ENCODE assay signal across 24 cellular contexts in genomic region chr2:28055325-28055970, GRCh38.
A peak's percentile ranks its signal among the peaks of the same experiment; 100 is the strongest.
DNase-seq lines count a peak whose midpoint lies in the region; ATAC-seq and TF ChIP-seq lines count a peak whose summit lies in the region.
"Had no signal": no experiment of that assay in that cellular context is flagged by ENCODE, and none has a peak within 500 bp of the region (broad histone marks: within the 10 kb centered on the region; RNA-seq: fewer than 3 reads in every experiment).

No MANE protein-coding gene starts in this region.

- intact Hi-C loops in Panc1 (cut with micrococcal nuclease; ENCODE audit: unreplicated experiment) (no loop called here), mammary epithelial cell (cut with micrococcal nuclease) (no loop called here), transverse colon (cut with DNase I; ENCODE audit: low total_unique reads) (no loop called here)

- H3K79me2 ChIP-seq in mammary epithelial cell (ENCODE audit: insufficient read depth, low read length), result no peaks in the 10 kb centered on the region

- POLR2A ChIA-PET in Panc1 (lab: Charles Lee), result no interaction called here

- no peak for TF ChIP-seq CTCF in Panc1 (IDR thresholded peaks at IDR 0.05)
- TF ChIP-seq CTCF in mammary epithelial cell (conservative IDR thresholded peaks at IDR 0.05 in 1 of 2, IDR thresholded peaks at IDR 0.05 in 1 of 2; ENCODE audit: extremely low read depth in 1 of 2, insufficient read depth in 1 of 2, low read depth in 1 of 2, low read length in 2 of 2), result no peak
- TF ChIP-seq CTCF in transverse colon (IDR thresholded peaks at IDR 0.05), result no peak

- H3K4me2 ChIP-seq in mammary epithelial cell (ENCODE audit: insufficient read depth, low read depth, low read length), result no peak overlapping the region

- H3K4me3 Mint-ChIP-seq in activated T-cell treated with anti-CD3 and anti-CD28 coated beads, Interleukin-2, amount 50 U/mL, for 24 hours, result no peak overlapping the region
- peak overlapping the region; percentile 5 for H3K4me3 Mint-ChIP-seq in stimulated activated effector memory CD8-positive, alpha-beta T cell treated with anti-CD3 and anti-CD28 coated beads, Interleukin-12 subunit alpha, Interleukin-12 subunit beta, amount 100 ng/mL, for 72 hours
- H3K4me3 Mint-ChIP-seq: CD8-positive, alpha-beta T cell; immature natural killer cell; memory B cell; nephron had no signal

- no peak overlapping the region for H2AFZ ChIP-seq in mammary epithelial cell (ENCODE audit: low read depth, low read length)

- H3K36me3 ChIP-seq in Panc1 (ENCODE audit: control insufficient read depth, insufficient read depth, low read length) (no peaks in the 10 kb centered on the region), mammary epithelial cell (ENCODE audit: insufficient read depth, low read length) (no peaks in the 10 kb centered on the region), transverse colon (no peaks in the 10 kb centered on the region)
- no peaks in the 10 kb centered on the region for H3K36me3 ChIP-seq in effector memory CD4-positive, alpha-beta T cell (ENCODE audit: control insufficient read depth, insufficient read depth, low read length)
- H3K36me3 ChIP-seq: colonic mucosa, prostate gland had no signal

- CTCF ChIA-PET in Panc1 (lab: Charles Lee), result no interaction called here
- CTCF ChIA-PET in mammary epithelial cell (lab: Charles Lee; ENCODE audit: low non-redundant PET), result no interaction called here

- in situ Hi-C loops in Panc1 (cut with HindIII; ENCODE audit: low pct_unique_long_range_greater_than_20kb, low sequenced_read_pairs), result no loop called here
- in situ Hi-C loops in mammary epithelial cell (cut with MboI; ENCODE audit: low sequenced_read_pairs in 2 of 2), result no loop called here
- in situ Hi-C loops in transverse colon (cut with MboI; ENCODE audit: low pct_ligation_motif_present in 1 of 4, low pct_unique_long_range_greater_than_20kb in 1 of 4, low sequenced_read_pairs in 3 of 4), result no loop called here

- H3K9me3 ChIP-seq in Panc1 (ENCODE audit: control insufficient read depth, insufficient read depth, low read depth, low read length), result no peaks in the 10 kb centered on the region
- no peaks in the 10 kb centered on the region for H3K9me3 ChIP-seq in mammary epithelial cell (replicated peaks; ENCODE audit: insufficient read depth, low read length)
- H3K9me3 ChIP-seq in transverse colon, result peaks cover 0 to 3% of the 10 kb centered on the region in 2 donors
- H3K9me3 ChIP-seq in effector memory CD4-positive, alpha-beta T cell (ENCODE audit: control insufficient read depth, low read length), result no peaks in the 10 kb centered on the region
- H3K9me3 ChIP-seq: colonic mucosa, prostate gland, spleen had no signal

- peaks cover 4% of the 10 kb centered on the region for H3K9me3 Mint-ChIP-seq in activated T-cell treated with anti-CD3 and anti-CD28 coated beads, Interleukin-2, amount 50 U/mL, for 24 hours
- H3K9me3 Mint-ChIP-seq in stimulated activated effector memory CD8-positive, alpha-beta T cell treated with anti-CD3 and anti-CD28 coated beads, Interleukin-12 subunit alpha, Interleukin-12 subunit beta, amount 100 ng/mL, for 72 hours, result peaks cover 5% of the 10 kb centered on the region
- H3K9me3 Mint-ChIP-seq: CD8-positive, alpha-beta T cell; immature natural killer cell; memory B cell had no signal

- H3K27me3 Mint-ChIP-seq in activated T-cell treated with anti-CD3 and anti-CD28 coated beads, Interleukin-2, amount 50 U/mL, for 24 hours, result no peaks in the 10 kb centered on the region
- H3K27me3 Mint-ChIP-seq: memory B cell had no signal

- DNase-seq in activated T-cell treated with anti-CD3 and anti-CD28 coated beads, Interleukin-2, amount 50 U/mL, for 24 hours, result no peak
- no peak for DNase-seq in activated T-cell treated with anti-CD3 and anti-CD28 coated beads, Interleukin-2, amount 50 U/mL, for 1 hour
- DNase-seq in Panc1 (ENCODE audit: low read depth, low spot score), result peak; percentile 8
- DNase-seq in mammary epithelial cell, result peak; percentile 39
- no peak for DNase-seq in stimulated activated effector memory CD8-positive, alpha-beta T cell treated with anti-CD3 and anti-CD28 coated beads, Interleukin-12 subunit alpha, Interleukin-12 subunit beta, amount 100 ng/mL, for 72 hours (ENCODE audit: low spot score in 2 of 2)
- no peak for DNase-seq in SHP77 treated with DMSO at 0.1 percent for 48 hours (lab: John Stamatoyannopoulos, UW)
- DNase-seq in transverse colon, result no peak
- no peak for DNase-seq in effector memory CD4-positive, alpha-beta T cell
- DNase-seq: activated CD4-positive, alpha-beta T cell treated with anti-CD3 and anti-CD28 coated beads for 1 hour; activated T-cell treated with anti-CD3 and anti-CD28 coated beads, Interleukin-2, amount 50 U/mL, for 48 hours; anterior cingulate cortex; CD8-positive, alpha-beta T cell; colonic mucosa; head of caudate nucleus; immature natural killer cell; NCI-H1417; NCI-H345; NK-92 treated with Interleukin-12 subunit alpha and Interleukin-12 subunit beta, amount 100 ng/mL, for 24 hours; SIG-M5; spleen had no signal

- no peaks in the 10 kb centered on the region for H4K20me1 ChIP-seq in mammary epithelial cell (ENCODE audit: insufficient read depth, low read length)

- H3K27ac Mint-ChIP-seq in activated T-cell treated with anti-CD3 and anti-CD28 coated beads, Interleukin-2, amount 50 U/mL, for 24 hours, result peak overlapping the region; percentile 82
- H3K27ac Mint-ChIP-seq in stimulated activated effector memory CD8-positive, alpha-beta T cell treated with anti-CD3 and anti-CD28 coated beads, Interleukin-12 subunit alpha, Interleukin-12 subunit beta, amount 100 ng/mL, for 72 hours, result peak overlapping the region; percentile 88
- H3K27ac Mint-ChIP-seq: CD8-positive, alpha-beta T cell; immature natural killer cell; memory B cell; nephron had no signal

- no peak for TF ChIP-seq EP300 in transverse colon (IDR thresholded peaks at IDR 0.05; ENCODE audit: low read depth)

- no peak for ATAC-seq in Panc1
- peak; percentile 81 for ATAC-seq in stimulated activated effector memory CD8-positive, alpha-beta T cell treated with anti-CD3 and anti-CD28 coated beads, Interleukin-12 subunit alpha, Interleukin-12 subunit beta, amount 100 ng/mL, for 72 hours
- ATAC-seq: CD8-positive, alpha-beta T cell; GM12878 had no signal

- TF ChIP-seq POLR2A in transverse colon (IDR thresholded peaks at IDR 0.05), result no peak

- BruUV-seq in Panc1 (replicated peaks; lab: Mats Ljungman, UMichigan) (TSS peak; percentile 29), mammary epithelial cell (replicated peaks; lab: Mats Ljungman, UMichigan) (no TSS peak)

- H3K27ac ChIP-seq in Panc1 (ENCODE audit: low read length) (no peak overlapping the region), mammary epithelial cell (ENCODE audit: insufficient read depth, low read depth, low read length) (no peak overlapping the region), transverse colon (no peak overlapping the region)
- no peak overlapping the region for H3K27ac ChIP-seq in effector memory CD4-positive, alpha-beta T cell (ENCODE audit: insufficient read depth, low read length, poor library complexity, severe bottlenecking)
- H3K27ac ChIP-seq: colonic mucosa, prostate gland, spleen had no signal

- H3K36me3 Mint-ChIP-seq in activated T-cell treated with anti-CD3 and anti-CD28 coated beads, Interleukin-2, amount 50 U/mL, for 24 hours (ENCODE audit: low read depth), result peaks cover 52% of the 10 kb centered on the region
- H3K36me3 Mint-ChIP-seq in stimulated activated effector memory CD8-positive, alpha-beta T cell treated with anti-CD3 and anti-CD28 coated beads, Interleukin-12 subunit alpha, Interleukin-12 subunit beta, amount 100 ng/mL, for 72 hours, result peaks cover 22% of the 10 kb centered on the region

- dilution Hi-C loops in mammary epithelial cell (cut with HindIII; ENCODE audit: low sequenced_read_pairs), result no loop called here

- no peaks in the 10 kb centered on the region for H3K27me3 ChIP-seq in Panc1 (ENCODE audit: control insufficient read depth, insufficient read depth, low read length)
- H3K27me3 ChIP-seq in mammary epithelial cell (ENCODE audit: insufficient read depth, low read length), result no peaks in the 10 kb centered on the region
- H3K27me3 ChIP-seq in transverse colon, result no peaks in the 10 kb centered on the region
- no peaks in the 10 kb centered on the region for H3K27me3 ChIP-seq in effector memory CD4-positive, alpha-beta T cell (replicated peaks; ENCODE audit: control insufficient read depth, insufficient read depth, low read length, poor library complexity, severe bottlenecking)
- H3K27me3 ChIP-seq: colonic mucosa, spleen had no signal

- no peak overlapping the region for H3K9ac ChIP-seq in mammary epithelial cell (ENCODE audit: insufficient read depth, low read length)

- H3K4me1 Mint-ChIP-seq in activated T-cell treated with anti-CD3 and anti-CD28 coated beads, Interleukin-2, amount 50 U/mL, for 24 hours (ENCODE audit: low read depth), result peaks cover 30% of the 10 kb centered on the region
- H3K4me1 Mint-ChIP-seq in stimulated activated effector memory CD8-positive, alpha-beta T cell treated with anti-CD3 and anti-CD28 coated beads, Interleukin-12 subunit alpha, Interleukin-12 subunit beta, amount 100 ng/mL, for 72 hours, result peaks cover 17% of the 10 kb centered on the region
- H3K4me1 Mint-ChIP-seq: immature natural killer cell, memory B cell had no signal

- H3K4me1 ChIP-seq in Panc1 (ENCODE audit: control insufficient read depth, insufficient read depth, low read length), result no peaks in the 10 kb centered on the region
- peaks cover 10% of the 10 kb centered on the region for H3K4me1 ChIP-seq in mammary epithelial cell (ENCODE audit: insufficient read depth, low read length)
- H3K4me1 ChIP-seq in transverse colon, result peaks cover 0 to 11% (median 0%) of the 10 kb centered on the region in 4 donors
- no peaks in the 10 kb centered on the region for H3K4me1 ChIP-seq in effector memory CD4-positive, alpha-beta T cell (ENCODE audit: control insufficient read depth, insufficient read depth, low read length, poor library complexity, severe bottlenecking)
- H3K4me1 ChIP-seq: colonic mucosa, prostate gland had no signal

- H3K4me3 ChIP-seq in Panc1 (ENCODE audit: low read depth in 2 of 2, low read length in 2 of 2), result no peak overlapping the region
- H3K4me3 ChIP-seq in mammary epithelial cell (replicated peaks in 1 of 3; ENCODE audit: insufficient read depth in 1 of 3, low read depth in 2 of 3, low read length in 3 of 3), result no peak overlapping the region
- no peak overlapping the region for H3K4me3 ChIP-seq in transverse colon
- no peak overlapping the region for H3K4me3 ChIP-seq in effector memory CD4-positive, alpha-beta T cell (ENCODE audit: insufficient read depth, low read depth, low read length, poor library complexity, severe bottlenecking)
- H3K4me3 ChIP-seq: colonic mucosa, GM12878, prostate gland, spleen had no signal

Comparison
In these comparisons a context has a peak if more than half of its experiments do, and no peak if none do; other contexts are left out.
1. DNase-seq: peak in Panc1 (single experiment) and mammary epithelial cell (single experiment); none in activated T-cell treated with anti-CD3 and anti-CD28 coated beads, Interleukin-2, amount 50 U/mL, for 24 hours (single experiment), activated T-cell treated with anti-CD3 and anti-CD28 coated beads, Interleukin-2, amount 50 U/mL, for 1 hour (single experiment), stimulated activated effector memory CD8-positive, alpha-beta T cell treated with anti-CD3 and anti-CD28 coated beads, Interleukin-12 subunit alpha, Interleukin-12 subunit beta, amount 100 ng/mL, for 72 hours (0 of 2), SHP77 treated with DMSO at 0.1 percent for 48 hours (single experiment), transverse colon (single experiment) and effector memory CD4-positive, alpha-beta T cell (0 of 3).